ENCODE assay signal across 12 cellular contexts in genomic region chr12:75302225-75302624, GRCh38. TPM values are rescaled to one million over a fixed set of nuclear protein-coding genes. Genes with fewer than 3 reads are reported as not detected.
"Had no signal": no experiment of that assay in that cellular context is flagged by ENCODE, and none has a peak within 500 bp of the region (broad histone marks: within the 10 kb centered on the region; RNA-seq: fewer than 3 reads in every experiment).

No MANE protein-coding gene starts in this region.

- H3K27ac Mint-ChIP-seq: HFFc6, IgD-negative memory B cell had no signal

- ATAC-seq: HCT116, HepG2 had no signal

- H3K9me3 ChIP-seq: HAP-1 had no signal

- DNase-seq: GM23248, GOT3, HFFc6, KBM-7 had no signal

- H3K36me3 ChIP-seq: HAP-1 had no signal

- H3K4me3 Mint-ChIP-seq: HFFc6, IgD-negative memory B cell had no signal

- H3K9me3 Mint-ChIP-seq: HFFc6 had no signal

- FAIRE-seq: HepG2 had no signal

- H3K27ac ChIP-seq: GM23248, HL-60, KMS-11 had no signal

- H3K4me1 Mint-ChIP-seq: IgD-negative memory B cell had no signal

- H3K4me1 ChIP-seq: HAP-1 had no signal

- H3K4me3 ChIP-seq: GM23248, HAP-1 had no signal

RNA-seq across cellular contexts. Expression of gene CAPS2, which starts 27.9 kb away (rescaled TPM):
- total RNA-seq: HepG2 had no signal

RNA-seq across cellular contexts. Expression of gene GLIPR1L1, which starts 32.2 kb away (rescaled TPM):
- total RNA-seq: GM23248, H4, HepG2, HFFc6, HT1080 had no signal
